Comparison of ENCODE assay signal across 16 cellular contexts in the genomic region with DNA sequence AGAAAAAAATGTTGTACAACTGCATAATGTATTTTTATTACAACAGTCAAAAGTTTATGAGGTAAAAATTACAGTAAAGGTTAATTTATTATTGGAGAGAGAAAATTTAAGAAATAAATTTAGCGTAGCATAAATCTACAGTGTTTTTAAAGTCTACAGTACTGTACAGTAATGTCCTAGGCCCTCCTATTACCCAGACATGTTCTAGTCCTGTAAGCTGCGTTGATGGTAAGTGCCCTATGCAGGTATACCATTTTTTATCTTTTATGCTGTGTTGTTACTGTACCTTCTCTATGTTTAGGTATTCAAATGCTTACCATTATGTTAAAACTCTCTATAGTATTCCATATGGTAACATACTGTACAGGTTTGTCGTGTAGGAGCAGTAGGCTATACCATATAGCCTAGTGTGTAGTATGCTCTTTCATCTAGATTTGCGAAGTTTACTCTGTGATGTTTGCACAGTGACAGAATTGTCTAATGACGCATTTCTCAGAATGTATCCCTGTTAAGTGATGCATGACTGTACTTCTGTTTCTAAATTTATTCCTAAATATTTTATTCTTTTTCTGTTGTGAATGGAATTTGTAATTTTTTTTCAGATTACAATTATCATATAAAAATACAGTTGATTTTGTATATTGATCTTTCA. TPM values are rescaled to one million over a fixed set of nuclear protein-coding genes. Genes with fewer than 3 reads are reported as not detected.
DNase-seq lines count a peak whose midpoint lies in the region; ATAC-seq, FAIRE-seq and TF ChIP-seq lines count a peak whose summit lies in the region.
"Had no signal": no experiment of that assay in that cellular context is flagged by ENCODE, and none has a peak within 500 bp of the region (broad histone marks: within the 10 kb centered on the region; RNA-seq: fewer than 3 reads in every experiment).

No MANE protein-coding gene starts in this region.

- POLR2A ChIA-PET in A549 (lab: Yijun Ruan, JAX): no interaction called here

- peak overlapping the region; percentile 77 for H3K4me2 ChIP-seq in A549

- H3K4me1 ChIP-seq in A549: peaks cover 40% of the 10 kb centered on the region

- no peak for TF ChIP-seq RAD21 in A549 (conservative IDR thresholded peaks at IDR 0.05 in 1 of 2, IDR thresholded peaks at IDR 0.05 in 1 of 2)

- DNase-seq in A549 (ENCODE audit: low read depth in 1 of 2, low spot score in 1 of 2): peak in 1 of 2 experiments; percentile 75
- DNase-seq in NCI-H69 (lab: John Stamatoyannopoulos, UW): peak; percentile 46
- DNase-seq in cerebellar cortex (ENCODE audit: low spot score): no peak
- DNase-seq: activated CD8-positive, alpha-beta memory T cell treated with anti-CD3 and anti-CD28 coated beads, Interleukin-2, amount 50 U/mL, for 4 hours; DMS79; Karpas-422; NCI-H2107; NCI-H524 treated with DMSO at 0.1 percent for 48 hours; stimulated activated CD4-positive, alpha-beta T cell treated with anti-CD3 and anti-CD28 coated beads, Interleukin-15, amount 100 ng/mL, for 24 hours; T-helper 9 cell had no signal

- TF ChIP-seq POLR2A in A549 (IDR thresholded peaks at IDR 0.05; ENCODE audit: low read length): no peak

- TF ChIP-seq CTCF in 22Rv1 (IDR thresholded peaks at IDR 0.05) (no peak), A549 (IDR thresholded peaks at IDR 0.05) (no peak)

- no peak for FAIRE-seq in A549 (lab: Jason Lieb, UNC)

- H3K9me3 ChIP-seq in A549: no peaks in the 10 kb centered on the region
- H3K9me3 ChIP-seq: HAP-1 had no signal

- WGBS in A549 (ENCODE audit: missing lambda C conversion rate): 17% methylated on average over 5 of the region's 5 CpGs

- 0 out of 3 replicates have a peak overlapping the region, but pooled peaks have one; percentile 3 for H3K4me3 ChIP-seq in A549
- H3K4me3 ChIP-seq: HAP-1 had no signal

- 0 out of 5 replicates have a peak, but pooled peaks of 1 of the 2 experiments have one; percentile 21 for TF ChIP-seq EP300 in A549 (IDR thresholded peaks at IDR 0.05)

- ATAC-seq in A549: peak; percentile 99 to 100
- peak; percentile 48 for ATAC-seq in esophagus mucosa
- no peak for ATAC-seq in GM21528 (IDR thresholded peaks at IDR 0.05; ENCODE audit: low FRiP score, unreplicated experiment)
- no peak for ATAC-seq in GM18511 (IDR thresholded peaks at IDR 0.05; ENCODE audit: unreplicated experiment)
- ATAC-seq: activated T-helper 17 cell treated with anti-CD3 and anti-CD28 coated beads, Interleukin-2, amount 50 U/mL, for 72 hours had no signal

- H3K27ac ChIP-seq in 22Rv1 (0 out of 2 replicates have a peak overlapping the region, but pooled peaks have one; percentile 0), A549 (peak overlapping the region; percentile 67 to 75)

- CTCF ChIA-PET in A549 (lab: Yijun Ruan, JAX): interaction anchor here (1.4 kb wide), 1 partner anchor 42 kb away, joined by 3 read pairs; no protein-coding TSS in a partner anchor

TF ChIP-seq in A549, 52 proteins besides CTCF, POLR2A, EP300 and RAD21:
- TF ChIP-seq, protein P1, sequence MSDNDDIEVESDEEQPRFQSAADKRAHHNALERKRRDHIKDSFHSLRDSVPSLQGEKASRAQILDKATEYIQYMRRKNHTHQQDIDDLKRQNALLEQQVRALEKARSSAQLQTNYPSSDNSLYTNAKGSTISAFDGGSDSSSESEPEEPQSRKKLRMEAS (IDR thresholded peaks at IDR 0.05): 0 out of 2 replicates have a peak, but pooled peaks have one; percentile 33
- TF ChIP-seq, protein P2, sequence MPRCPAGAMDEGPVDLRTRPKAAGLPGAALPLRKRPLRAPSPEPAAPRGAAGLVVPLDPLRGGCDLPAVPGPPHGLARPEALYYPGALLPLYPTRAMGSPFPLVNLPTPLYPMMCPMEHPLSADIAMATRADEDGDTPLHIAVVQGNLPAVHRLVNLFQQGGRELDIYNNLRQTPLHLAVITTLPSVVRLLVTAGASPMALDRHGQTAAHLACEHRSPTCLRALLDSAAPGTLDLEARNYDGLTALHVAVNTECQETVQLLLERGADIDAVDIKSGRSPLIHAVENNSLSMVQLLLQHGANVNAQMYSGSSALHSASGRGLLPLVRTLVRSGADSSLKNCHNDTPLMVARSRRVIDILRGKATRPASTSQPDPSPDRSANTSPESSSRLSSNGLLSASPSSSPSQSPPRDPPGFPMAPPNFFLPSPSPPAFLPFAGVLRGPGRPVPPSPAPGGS (IDR thresholded peaks at IDR 0.05): no peak
- TF ChIP-seq NR3C1 (IDR thresholded peaks at IDR 0.05): no peak
- TF ChIP-seq, protein P3, sequence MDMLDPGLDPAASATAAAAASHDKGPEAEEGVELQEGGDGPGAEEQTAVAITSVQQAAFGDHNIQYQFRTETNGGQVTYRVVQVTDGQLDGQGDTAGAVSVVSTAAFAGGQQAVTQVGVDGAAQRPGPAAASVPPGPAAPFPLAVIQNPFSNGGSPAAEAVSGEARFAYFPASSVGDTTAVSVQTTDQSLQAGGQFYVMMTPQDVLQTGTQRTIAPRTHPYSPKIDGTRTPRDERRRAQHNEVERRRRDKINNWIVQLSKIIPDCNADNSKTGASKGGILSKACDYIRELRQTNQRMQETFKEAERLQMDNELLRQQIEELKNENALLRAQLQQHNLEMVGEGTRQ (IDR thresholded peaks at IDR 0.05): no peak
- no peak for TF ChIP-seq KDM5A (IDR thresholded peaks at IDR 0.05)
- no peak for TF ChIP-seq KDM1A (IDR thresholded peaks at IDR 0.05; ENCODE audit: low read depth)
- no peak for TF ChIP-seq HOXB5 (CRISPR knock-in tag; IDR thresholded peaks at IDR 0.05)
- TF ChIP-seq, protein P4, sequence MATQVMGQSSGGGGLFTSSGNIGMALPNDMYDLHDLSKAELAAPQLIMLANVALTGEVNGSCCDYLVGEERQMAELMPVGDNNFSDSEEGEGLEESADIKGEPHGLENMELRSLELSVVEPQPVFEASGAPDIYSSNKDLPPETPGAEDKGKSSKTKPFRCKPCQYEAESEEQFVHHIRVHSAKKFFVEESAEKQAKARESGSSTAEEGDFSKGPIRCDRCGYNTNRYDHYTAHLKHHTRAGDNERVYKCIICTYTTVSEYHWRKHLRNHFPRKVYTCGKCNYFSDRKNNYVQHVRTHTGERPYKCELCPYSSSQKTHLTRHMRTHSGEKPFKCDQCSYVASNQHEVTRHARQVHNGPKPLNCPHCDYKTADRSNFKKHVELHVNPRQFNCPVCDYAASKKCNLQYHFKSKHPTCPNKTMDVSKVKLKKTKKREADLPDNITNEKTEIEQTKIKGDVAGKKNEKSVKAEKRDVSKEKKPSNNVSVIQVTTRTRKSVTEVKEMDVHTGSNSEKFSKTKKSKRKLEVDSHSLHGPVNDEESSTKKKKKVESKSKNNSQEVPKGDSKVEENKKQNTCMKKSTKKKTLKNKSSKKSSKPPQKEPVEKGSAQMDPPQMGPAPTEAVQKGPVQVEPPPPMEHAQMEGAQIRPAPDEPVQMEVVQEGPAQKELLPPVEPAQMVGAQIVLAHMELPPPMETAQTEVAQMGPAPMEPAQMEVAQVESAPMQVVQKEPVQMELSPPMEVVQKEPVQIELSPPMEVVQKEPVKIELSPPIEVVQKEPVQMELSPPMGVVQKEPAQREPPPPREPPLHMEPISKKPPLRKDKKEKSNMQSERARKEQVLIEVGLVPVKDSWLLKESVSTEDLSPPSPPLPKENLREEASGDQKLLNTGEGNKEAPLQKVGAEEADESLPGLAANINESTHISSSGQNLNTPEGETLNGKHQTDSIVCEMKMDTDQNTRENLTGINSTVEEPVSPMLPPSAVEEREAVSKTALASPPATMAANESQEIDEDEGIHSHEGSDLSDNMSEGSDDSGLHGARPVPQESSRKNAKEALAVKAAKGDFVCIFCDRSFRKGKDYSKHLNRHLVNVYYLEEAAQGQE (IDR thresholded peaks at IDR 0.05): no peak
- TF ChIP-seq RCOR1 (IDR thresholded peaks at IDR 0.05; ENCODE audit: low read depth, low read length): no peak
- no peak for TF ChIP-seq FOSL2 (IDR thresholded peaks at IDR 0.05)
- peak; percentile 87 for TF ChIP-seq FOSL2 (CRISPR knock-in tag; IDR thresholded peaks at IDR 0.05)
- TF ChIP-seq EHF (CRISPR knock-in tag; IDR thresholded peaks at IDR 0.05): no peak
- TF ChIP-seq BHLHE40 (IDR thresholded peaks at IDR 0.05; ENCODE audit: low read depth, low read length): no peak
- no peak for TF ChIP-seq HOXA7 (CRISPR knock-in tag; IDR thresholded peaks at IDR 0.05)
- TF ChIP-seq JUN (IDR thresholded peaks at IDR 0.05): 0 out of 5 replicates have a peak, but pooled peaks of 1 of the 2 experiments have one; percentile 33
- no peak for TF ChIP-seq MAFK (IDR thresholded peaks at IDR 0.05; ENCODE audit: partially characterized antibody)
- TF ChIP-seq GATA3 (IDR thresholded peaks at IDR 0.05; ENCODE audit: borderline replicate concordance): peak; percentile 64; the same call in 1 of the 2 replicates
- TF ChIP-seq CEBPB (IDR thresholded peaks at IDR 0.05): peak in 1 of 2 experiments; percentile 17; a peak in 1 of 4 replicates
- TF ChIP-seq CBX2 (IDR thresholded peaks at IDR 0.05; ENCODE audit: borderline replicate concordance, low read depth): no peak
- TF ChIP-seq RNF2 (IDR thresholded peaks at IDR 0.05; ENCODE audit: borderline replicate concordance, low read depth): no peak
- TF ChIP-seq, protein P5, sequence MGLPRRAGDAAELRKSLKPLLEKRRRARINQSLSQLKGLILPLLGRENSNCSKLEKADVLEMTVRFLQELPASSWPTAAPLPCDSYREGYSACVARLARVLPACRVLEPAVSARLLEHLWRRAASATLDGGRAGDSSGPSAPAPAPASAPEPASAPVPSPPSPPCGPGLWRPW (IDR thresholded peaks at IDR 0.05): no peak
- no peak for TF ChIP-seq CHD2 (IDR thresholded peaks at IDR 0.05; ENCODE audit: low read length, partially characterized antibody)
- no peak for TF ChIP-seq EHMT2 (IDR thresholded peaks at IDR 0.05; ENCODE audit: low read depth)
- TF ChIP-seq ZC3H11A (IDR thresholded peaks at IDR 0.05): no peak

RNA-seq across cellular contexts. Expression of a gene that starts 24.5 kb away (rescaled TPM):
- polyA plus RNA-seq in A549 (2011; rRNA removed) (46.3 and 51.1 TPM in 2 replicates), A549 (2017; fragmentation: RNase III; extraction: RNeasy Plus Mini Kit Qiagen cat#74134 plus additional on column Dnase treatment) (36.2 to 43.5 TPM (median 41.4 TPM) in 3 replicates)
- polyA plus RNA-seq in A549 (2012; cell fraction: cytosol; rRNA removed): 41.4 and 53.0 TPM in 2 replicates
- polyA plus RNA-seq in A549 (2012; cell fraction: nucleus; rRNA removed): 25.7 and 26.9 TPM in 2 replicates
- polyA minus RNA-seq in A549 (2011; rRNA and poly(A)+ RNA removed): 54.0 and 54.9 TPM in 2 replicates
- 13.7 TPM for total RNA-seq in esophagus mucosa

Comparison
In these comparisons a context has a peak if more than half of its experiments do, and no peak if none do; other contexts are left out.
1. ATAC-seq: peak in A549 (2 of 2) and esophagus mucosa (single experiment); none in GM21528 (single experiment) and GM18511 (single experiment).